Comparison of ENCODE assay signal across 7 cellular contexts in genomic region chr17:48100591-48101011, GRCh38. TPM values are rescaled to one million over a fixed set of nuclear protein-coding genes. Genes with fewer than 3 reads are reported as not detected.
A peak's percentile ranks its signal among the peaks of the same experiment; 100 is the strongest.
DNase-seq lines count a peak whose midpoint lies in the region; ATAC-seq and TF ChIP-seq lines count a peak whose summit lies in the region.

No MANE protein-coding gene starts in this region.

- H3K27ac Mint-ChIP-seq in IgD-negative memory B cell (peak overlapping the region; percentile 88 to 95 (median 89)), naive B cell (peak overlapping the region in 4 of 6 donors; percentile 69 to 93 (median 90))

- H3K4me1 ChIP-seq in ES-I3 (ENCODE audit: insufficient read depth, low read length) (no peaks in the 10 kb centered on the region), esophagus muscularis mucosa (peaks cover 15 to 41% (median 25%) of the 10 kb centered on the region in 4 donors)

- peak overlapping the region; percentile 97 for H3K9ac ChIP-seq in ES-I3 (ENCODE audit: low read depth, low read length)
- H3K9ac ChIP-seq in SU-DHL-6 (ENCODE audit: low read length), result peak overlapping the region; percentile 83

- no peak for TF ChIP-seq EP300 in esophagus muscularis mucosa (IDR thresholded peaks at IDR 0.05)

- H3K27me3 Mint-ChIP-seq in IgD-negative memory B cell, result no peaks in the 10 kb centered on the region
- H3K27me3 Mint-ChIP-seq in naive B cell, result no peaks in the 10 kb centered on the region

- H3K36me3 Mint-ChIP-seq in IgD-negative memory B cell (no peaks in the 10 kb centered on the region), naive B cell (no peaks in the 10 kb centered on the region)

- H2AFZ ChIP-seq in SU-DHL-6 (ENCODE audit: low read depth, low read length, severe bottlenecking), result peak overlapping the region; percentile 36

- H3K36me3 ChIP-seq in ES-I3 (ENCODE audit: insufficient read depth, low read length), result no peaks in the 10 kb centered on the region
- no peaks in the 10 kb centered on the region for H3K36me3 ChIP-seq in SU-DHL-6 (ENCODE audit: low read length)
- peaks cover 0 to 5% (median 0%) of the 10 kb centered on the region in 4 donors for H3K36me3 ChIP-seq in esophagus muscularis mucosa

- peaks cover 5% of the 10 kb centered on the region; the same call in 1 of the 2 replicates for H4K20me1 ChIP-seq in SU-DHL-6 (ENCODE audit: low read depth, low read length)

- H3K27me3 ChIP-seq in SU-DHL-6 (ENCODE audit: low read length) (no peaks in the 10 kb centered on the region), esophagus muscularis mucosa (no peaks in the 10 kb centered on the region)

- H3K27ac ChIP-seq in SU-DHL-6 (ENCODE audit: low read depth, low read length) (peak overlapping the region; percentile 65), esophagus muscularis mucosa (replicated peaks in 1 of 4) (peak overlapping the region; percentile 89 to 98 (median 94))

- H3F3A ChIP-seq in SU-DHL-6 (ENCODE audit: insufficient read depth), result peaks cover 19% of the 10 kb centered on the region

- no peaks in the 10 kb centered on the region for H3K9me3 Mint-ChIP-seq in IgD-negative memory B cell
- peaks cover 0 to 7% (median 2%) of the 10 kb centered on the region in 7 donors for H3K9me3 Mint-ChIP-seq in naive B cell

- H3K4me3 ChIP-seq in SU-DHL-6 (ENCODE audit: insufficient read depth, low read length, poor library complexity, severe bottlenecking) (peak overlapping the region; percentile 78), esophagus muscularis mucosa (peak overlapping the region; percentile 86 to 99 (median 94))

- WGBS in esophagus muscularis mucosa, result 1% methylated on average over 17 of the region's 23 CpGs

- H3K79me2 ChIP-seq in SU-DHL-6 (ENCODE audit: insufficient read depth, low read length), result peaks cover 55% of the 10 kb centered on the region

- TF ChIP-seq POLR2A in esophagus muscularis mucosa (IDR thresholded peaks at IDR 0.05; ENCODE audit: low read depth), result no peak

- no peak for ATAC-seq in naive B cell (ENCODE audit: low read depth in 2 of 2)

- TF ChIP-seq CTCF in SU-DHL-6 (IDR thresholded peaks at IDR 0.05; ENCODE audit: insufficient read depth, low read length, poor library complexity, severe bottlenecking), result no peak
- no peak for TF ChIP-seq CTCF in esophagus muscularis mucosa (IDR thresholded peaks at IDR 0.05)

- H3K4me2 ChIP-seq in SU-DHL-6 (ENCODE audit: low read depth, low read length, poor library complexity, severe bottlenecking), result peak overlapping the region; percentile 96

- intact Hi-C loops in esophagus muscularis mucosa (cut with DNase I), result no loop called here

- no peaks in the 10 kb centered on the region for H3K9me2 ChIP-seq in SU-DHL-6 (replicated peaks; ENCODE audit: insufficient read depth, low read length)

- H3K9me3 ChIP-seq in ES-I3 (ENCODE audit: control insufficient read depth, insufficient read depth, low read length) (no peaks in the 10 kb centered on the region), SU-DHL-6 (ENCODE audit: insufficient read depth, low read length) (peaks cover 8% of the 10 kb centered on the region; the same call in 1 of the 2 replicates), esophagus muscularis mucosa (peaks cover 0 to 3% (median 0%) of the 10 kb centered on the region in 4 donors)

- H3K4me1 Mint-ChIP-seq in IgD-negative memory B cell, result peaks cover 14 to 30% (median 27%) of the 10 kb centered on the region in 3 donors
- peaks cover 34 to 59% (median 46%) of the 10 kb centered on the region in 3 donors for H3K4me1 Mint-ChIP-seq in naive B cell

- H3K4me3 Mint-ChIP-seq in IgD-negative memory B cell (peak overlapping the region; percentile 88 to 97 (median 94)), naive B cell (peak overlapping the region; percentile 83 to 94 (median 90))

- DNase-seq in esophagus muscularis mucosa (ENCODE audit: extremely low spot score) (no peak), naive B cell (no peak), GM19238 (ENCODE audit: insufficient read length, low spot score) (no peak)
- DNase-seq in stimulated activated CD4-positive, alpha-beta T cell treated with anti-CD3 and anti-CD28 coated beads, Interleukin-1b, Interleukin-23, amount 100 ng/mL, for 48 hours, result no peak

RNA-seq across cellular contexts. Expression of gene CBX1, which starts 0.7 kb away (rescaled TPM):
- polyA plus RNA-seq in IgD-negative memory B cell (19.8 TPM), naive B cell (ENCODE audit: low read depth in 6 of 6) (10 to 100 TPM; 12.9 to 30.8 (median 24.5) TPM)
- total RNA-seq in esophagus muscularis mucosa, result 10 to 100 TPM; 32.1 to 59.5 (median 39.7) TPM

RNA-seq across cellular contexts. Expression of gene SNX11, which starts 7.0 kb away (rescaled TPM):
- polyA plus RNA-seq in IgD-negative memory B cell (33.3 TPM), naive B cell (ENCODE audit: low read depth in 6 of 6) (10 to 100 TPM; 31.9 to 59.4 (median 38.3) TPM)
- 10 to 100 TPM; 16.1 to 22.0 (median 20.3) TPM for total RNA-seq in esophagus muscularis mucosa

RNA-seq across cellular contexts. Expression of gene NFE2L1, which starts 52.4 kb away (rescaled TPM):
- polyA plus RNA-seq in IgD-negative memory B cell, result 20.5 TPM
- 100 to 1,000 TPM; 164 to 281 (median 264) TPM for total RNA-seq in esophagus muscularis mucosa
- 10 to 100 TPM in 1 of 6 donors, 1 to 10 TPM in 5; 1.3 to 10.5 (median 6.7) TPM for polyA plus RNA-seq in naive B cell (ENCODE audit: low read depth in 6 of 6)
